Comparison of ENCODE assay signal across 12 cellular contexts in the genomic region with DNA sequence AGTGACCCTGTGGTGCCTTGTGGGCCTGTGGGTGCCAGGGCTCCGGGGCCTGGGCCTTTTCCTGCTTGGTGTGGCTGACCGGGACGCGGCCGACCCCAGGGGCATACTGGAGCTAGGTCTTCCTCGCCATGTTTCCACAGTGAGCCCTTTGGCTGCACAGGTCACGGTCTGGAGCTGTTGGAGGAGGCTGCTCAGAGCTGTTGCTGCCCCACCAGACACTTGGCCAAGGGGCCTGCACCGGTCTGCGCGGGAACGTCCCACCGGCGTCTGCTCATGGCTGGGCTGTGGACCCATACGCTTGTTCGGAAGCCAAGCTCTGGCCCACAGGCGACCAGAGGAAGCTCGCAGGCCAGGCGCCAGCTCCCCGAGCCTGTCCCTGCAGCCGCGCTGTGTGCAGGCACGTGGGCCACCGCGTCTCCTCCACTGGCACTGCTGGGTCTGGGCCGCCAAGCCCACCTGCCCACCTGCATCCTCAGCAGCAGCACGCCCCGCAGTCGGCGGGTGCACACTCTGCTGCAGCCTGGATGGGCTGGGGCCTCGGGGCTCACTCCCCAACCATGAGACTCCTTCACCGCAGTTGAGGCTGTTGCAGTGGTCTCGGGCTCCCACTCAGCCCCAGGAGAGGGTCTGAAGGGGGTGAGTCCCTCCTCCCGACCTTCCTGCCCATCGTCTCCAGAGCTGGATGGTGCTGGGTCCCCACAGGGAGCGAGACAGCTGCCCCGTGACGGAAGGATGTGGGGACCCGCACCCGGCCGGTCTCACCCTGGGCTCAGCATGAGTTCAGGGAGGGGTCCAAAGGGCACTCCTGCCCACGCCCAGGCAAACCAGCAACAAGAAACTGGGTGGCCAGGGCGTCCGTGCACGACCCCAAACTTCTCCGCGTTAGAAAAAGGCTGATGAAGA. TPM values are rescaled to one million over a fixed set of nuclear protein-coding genes. Genes with fewer than 3 reads are reported as not detected.
DNase-seq lines count a peak whose midpoint lies in the region; ATAC-seq and TF ChIP-seq lines count a peak whose summit lies in the region.
"Had no signal": no experiment of that assay in that cellular context is flagged by ENCODE, and none has a peak within 500 bp of the region (broad histone marks: within the 10 kb centered on the region; RNA-seq: fewer than 3 reads in every experiment).

No MANE protein-coding gene starts in this region.

- H4K12ac ChIP-seq in trophoblast cell (ENCODE audit: low read depth, low read length), result peak overlapping the region; percentile 6

- no peak overlapping the region for H2BK12ac ChIP-seq in trophoblast cell (ENCODE audit: low read length)

- peaks cover 8 to 34% (median 22%) of the 10 kb centered on the region in 12 donors for H3K4me1 ChIP-seq in heart left ventricle
- peaks cover 4 to 7% of the 10 kb centered on the region in 2 experiments for H3K4me1 ChIP-seq in trophoblast cell (ENCODE audit: control insufficient read depth in 1 of 2, insufficient read depth in 2 of 2, low read length in 2 of 2)

- H4K8ac ChIP-seq in trophoblast cell (ENCODE audit: low read depth, low read length), result no peak overlapping the region

- no peaks in the 10 kb centered on the region for H3K79me2 ChIP-seq in trophoblast cell (ENCODE audit: control insufficient read depth, insufficient read depth, low read length, poor library complexity)

- peaks cover 0 to 25% (median 20%) of the 10 kb centered on the region in 9 donors for H3K36me3 ChIP-seq in heart left ventricle
- peaks cover 35% of the 10 kb centered on the region in 2 experiments for H3K36me3 ChIP-seq in trophoblast cell (ENCODE audit: control insufficient read depth in 1 of 2, insufficient read depth in 2 of 2, low read length in 2 of 2)

- no peak for TF ChIP-seq POLR2A in heart left ventricle (IDR thresholded peaks at IDR 0.05)

- H2BK120ac ChIP-seq in trophoblast cell (ENCODE audit: insufficient read depth, low read length, poor library complexity), result no peak overlapping the region

- peak overlapping the region in 3 of 12 donors; percentile 1 to 16 (median 7) for H3K4me3 ChIP-seq in heart left ventricle
- H3K4me3 ChIP-seq in trophoblast cell (ENCODE audit: low read depth, low read length), result no peak overlapping the region
- H3K4me3 ChIP-seq: cardiac muscle cell had no signal

- H2AFZ ChIP-seq in trophoblast cell (ENCODE audit: insufficient read depth, low read length, poor library complexity), result no peak overlapping the region

- no peak for TF ChIP-seq CTCF in VCaP (conservative IDR thresholded peaks at IDR 0.05)
- no peak for TF ChIP-seq CTCF in heart left ventricle (IDR thresholded peaks at IDR 0.05)

- ATAC-seq in heart left ventricle, result peak; percentile 86 to 93 (median 92)
- no peak for ATAC-seq in HG02981 (IDR thresholded peaks at IDR 0.05; ENCODE audit: unreplicated experiment)
- no peak for ATAC-seq in HG02973 (IDR thresholded peaks at IDR 0.05; ENCODE audit: unreplicated experiment)

- H3K27me3 ChIP-seq in heart left ventricle (no peaks in the 10 kb centered on the region), trophoblast cell (ENCODE audit: insufficient read depth, low read length) (no peaks in the 10 kb centered on the region)
- H3K27me3 ChIP-seq: cardiac muscle cell had no signal

- DNase-seq in AG08396 (ENCODE audit: low spot score) (peak; percentile 75), heart left ventricle (peak; percentile 86 to 93 (median 88)), trophoblast cell (no peak), NCI-H2107 (lab: John Stamatoyannopoulos, UW) (no peak), NCI-H1092 treated with DMSO at 0.1 percent for 48 hours (lab: John Stamatoyannopoulos, UW) (no peak)
- DNase-seq: HCEC 1CT, hippocampal formation, NCI-H2029 treated with DMSO at 0.1 percent for 48 hours had no signal

- no peak overlapping the region for H4K91ac ChIP-seq in trophoblast cell (ENCODE audit: low read depth, low read length)

- H3K23ac ChIP-seq in trophoblast cell (ENCODE audit: low read length), result no peak overlapping the region

- H3K27ac ChIP-seq in VCaP, result 0 out of 2 replicates have a peak overlapping the region, but pooled peaks have one; percentile 81
- H3K27ac ChIP-seq in heart left ventricle, result peak overlapping the region; percentile 8 to 89 (median 77)
- H3K27ac ChIP-seq in trophoblast cell (ENCODE audit: low read depth, low read length), result no peak overlapping the region
- H3K27ac ChIP-seq: cardiac muscle cell had no signal

- intact Hi-C loops in heart left ventricle (cut with DNase I), result loop anchor here in 5 of 10 donors (5.0 to 10.0 kb wide), 3 partner anchors 48 to 130 kb away; a partner anchor contains a TSS

- no peak overlapping the region for H3K18ac ChIP-seq in trophoblast cell (ENCODE audit: low read length)

- WGBS in heart left ventricle, 4 donors, result 35 to 47% (median 40%) methylated on average over 33 to 46 of the region's 46 CpGs
- no CpG with 5 or more reads among the region's 46 CpGs for WGBS in trophoblast cell (ENCODE audit: extremely low coverage, insufficient coverage, insufficient read length)

- H3K9me3 ChIP-seq in heart left ventricle (no peaks in the 10 kb centered on the region), trophoblast cell (ENCODE audit: insufficient read depth, low read depth, low read length) (peaks cover 2% of the 10 kb centered on the region)

- no peak overlapping the region for H3K4me2 ChIP-seq in trophoblast cell (ENCODE audit: low read length)

- H2AK5ac ChIP-seq in trophoblast cell (ENCODE audit: low read length), result no peak overlapping the region

- no peak overlapping the region for H3K4ac ChIP-seq in trophoblast cell (ENCODE audit: low read depth, low read length)

- no peak overlapping the region for H2BK5ac ChIP-seq in trophoblast cell (ENCODE audit: low read depth, low read length, poor library complexity)

- H3K9ac ChIP-seq in trophoblast cell (ENCODE audit: low read length), result no peak overlapping the region

- H3K14ac ChIP-seq in trophoblast cell (ENCODE audit: low read length), result no peak overlapping the region

- H3K79me1 ChIP-seq in trophoblast cell (ENCODE audit: low read length), result no peaks in the 10 kb centered on the region

RNA-seq across cellular contexts. Expression of a gene that starts 15.5 kb away (rescaled TPM):
- 1 to 10 TPM; 4.5 to 8.2 (median 6.1) TPM for total RNA-seq in heart left ventricle
- polyA plus RNA-seq in heart left ventricle, result 1 to 10 TPM; 2.5 to 3.7 TPM
- 4.6 and 5.0 TPM in 2 replicates for polyA plus RNA-seq in trophoblast cell (2013)

RNA-seq across cellular contexts. Expression of a gene that starts 49.2 kb away (rescaled TPM):
- 10 to 100 TPM; 27.5 to 46.2 (median 38.9) TPM for total RNA-seq in heart left ventricle
- 10 to 100 TPM; 16.5 to 20.1 TPM for polyA plus RNA-seq in heart left ventricle
- 31.7 and 32.7 TPM in 2 replicates for polyA plus RNA-seq in trophoblast cell (2013)

Comparison
In these comparisons a context has a peak if more than half of its experiments do, and no peak if none do; other contexts are left out.
1. DNase-seq: peak in AG08396 (single experiment) and heart left ventricle (5 of 5); none in trophoblast cell (0 of 2), NCI-H2107 (single experiment) and NCI-H1092 treated with DMSO at 0.1 percent for 48 hours (single experiment).
2. ATAC-seq: peak in heart left ventricle (4 of 4); none in HG02981 (single experiment) and HG02973 (single experiment).